ENCODE assay signal across 16 cellular contexts in the genomic region with DNA sequence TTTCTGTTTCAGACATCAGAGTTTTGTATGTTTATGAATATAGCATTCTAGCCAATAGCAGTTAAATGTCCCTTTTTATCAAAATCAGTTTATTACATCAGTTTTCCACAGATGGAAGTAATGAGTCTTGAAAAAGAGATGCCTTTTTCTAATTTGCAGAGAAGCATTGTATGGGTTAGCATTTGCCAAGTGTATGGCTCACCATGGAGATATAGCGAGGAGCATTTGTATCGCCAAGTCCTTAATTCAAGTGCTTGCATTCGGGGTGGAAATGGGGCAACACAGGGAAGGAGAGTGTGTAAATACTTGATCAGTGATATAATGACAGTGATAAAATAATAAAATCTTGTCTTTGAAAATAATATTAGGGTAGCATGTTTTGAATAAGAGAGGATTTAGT. TPM values are rescaled to one million over a fixed set of nuclear protein-coding genes. Genes with fewer than 3 reads are reported as not detected.
"Had no signal": no experiment of that assay in that cellular context is flagged by ENCODE, and none has a peak within 500 bp of the region (broad histone marks: within the 10 kb centered on the region; RNA-seq: fewer than 3 reads in every experiment).

No MANE protein-coding gene starts in this region.

- H3K9ac ChIP-seq: neural progenitor cell had no signal

- H3K4me2 ChIP-seq: neural progenitor cell had no signal

- ATAC-seq: left lung, SK-N-SH treated with all-trans-retinoic acid at 6 μM for 48 hours had no signal

- H3K27ac Mint-ChIP-seq: neural progenitor cell; stimulated activated naive CD8-positive, alpha-beta T cell treated with anti-CD3 and anti-CD28 coated beads, Interleukin-15, amount 100 ng/mL, for 72 hours had no signal

- H3K27ac ChIP-seq: left lung, neural progenitor cell, right lobe of liver had no signal

- H3K36me3 Mint-ChIP-seq: brain, neural progenitor cell had no signal

- H3K36me3 ChIP-seq: left lung, neural progenitor cell, right lobe of liver had no signal

- H3K4me1 ChIP-seq: neural progenitor cell had no signal

- H3K27me3 Mint-ChIP-seq: naive B cell; stimulated activated naive CD8-positive, alpha-beta T cell treated with anti-CD3 and anti-CD28 coated beads, Interleukin-15, amount 100 ng/mL, for 72 hours had no signal

- H3K4me3 ChIP-seq: left lung, neural progenitor cell, right lobe of liver had no signal

- H3K4me3 Mint-ChIP-seq: activated naive CD4-positive, alpha-beta T cell treated with anti-CD3 and anti-CD28 coated beads for 36 hours; brain; neural progenitor cell had no signal

- H3K27me3 ChIP-seq: left lung, neural progenitor cell, right lobe of liver had no signal

- H3K9me3 Mint-ChIP-seq: activated naive CD4-positive, alpha-beta T cell treated with anti-CD3 and anti-CD28 coated beads for 36 hours; brain; naive B cell; neural progenitor cell; stimulated activated naive CD8-positive, alpha-beta T cell treated with anti-CD3 and anti-CD28 coated beads, Interleukin-15, amount 100 ng/mL, for 72 hours had no signal

- H2AFZ ChIP-seq: neural progenitor cell had no signal

- H3K4me1 Mint-ChIP-seq: neural progenitor cell had no signal

- H3K9me3 ChIP-seq: left lung, right lobe of liver had no signal

- DNase-seq: activated CD4-positive, CD25-positive, alpha-beta regulatory T cell; activated CD8-positive, alpha-beta memory T cell treated with anti-CD3 and anti-CD28 coated beads, Interleukin-2, amount 50 U/mL, for 4 hours; amygdala; central memory CD4-positive, alpha-beta T cell; effector memory CD4-positive, alpha-beta T cell; kidney; left lung; naive B cell; right lobe of liver; SHP77 treated with DMSO at 0.1 percent for 48 hours; stimulated activated naive CD8-positive, alpha-beta T cell treated with anti-CD3 and anti-CD28 coated beads, Interleukin-15, amount 100 ng/mL, for 72 hours had no signal

RNA-seq across cellular contexts. Expression of gene TXLNB, which starts 42.9 kb away (rescaled TPM):
- total RNA-seq: osteocyte had no signal
